ENCODE assay signal across 32 cellular contexts in the genomic region with DNA sequence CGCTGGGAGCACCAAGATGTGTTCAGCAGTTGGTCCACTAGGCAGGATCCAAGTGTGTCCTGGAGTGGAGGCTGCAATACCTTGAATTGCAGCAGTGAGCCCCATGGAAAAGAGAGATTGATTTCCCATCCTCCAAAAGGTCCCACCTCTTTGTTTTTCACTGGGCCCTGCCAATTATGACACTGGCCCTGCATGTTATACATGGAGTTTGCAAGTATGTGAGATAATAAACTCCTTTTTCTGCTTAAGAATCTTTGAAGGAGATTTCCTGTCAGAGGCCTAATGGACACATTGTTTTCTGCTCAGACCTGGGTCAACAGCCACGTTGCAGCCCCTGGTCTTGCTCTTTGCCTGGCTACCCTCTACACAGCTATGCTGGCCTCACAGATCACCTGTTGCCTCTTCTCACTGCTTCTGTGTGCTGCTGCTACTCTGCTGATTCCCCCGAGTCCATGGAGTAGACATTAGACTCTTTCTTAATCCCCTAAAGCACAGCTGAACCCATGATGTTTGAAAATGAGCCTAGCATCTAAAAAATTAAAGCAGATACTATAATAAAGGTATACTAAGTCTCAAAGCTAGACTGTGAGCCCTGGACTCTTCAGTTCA.
"Had no signal": no experiment of that assay in that cellular context is flagged by ENCODE, and none has a peak within 500 bp of the region (broad histone marks: within the 10 kb centered on the region; RNA-seq: fewer than 3 reads in every experiment).

No MANE protein-coding gene starts in this region.

- H3K27me3 ChIP-seq: ascending aorta, cardiac muscle cell had no signal

- H3K4me1 Mint-ChIP-seq: activated B cell treated with CpG ODN at 0.5 μM for 24 hours; activated CD4-positive, alpha-beta T cell treated with anti-CD3 and anti-CD28 coated beads, Interleukin-2, amount 10 ng/mL, durations not matched to agents 24 days and 14 days; activated naive CD4-positive, alpha-beta T cell treated with anti-CD3 and anti-CD28 coated beads, Interleukin-2, amount 10 ng/mL, durations not matched to agents 7 days and 5 days; activated naive CD4-positive, alpha-beta T cell treated with anti-CD3 and anti-CD28 coated beads, Interleukin-2, amount 50 U/mL, for 24 hours; activated naive CD8-positive, alpha-beta T cell treated with anti-CD3 and anti-CD28 coated beads, Interleukin-2, amount 10 ng/mL, durations not matched to agents 7 days and 5 days; activated naive CD8-positive, alpha-beta T cell treated with anti-CD3 and anti-CD28 coated beads, Interleukin-2, amount 50 U/mL, for 24 hours; brain; central memory CD8-positive, alpha-beta T cell; T-cell; T-helper 17 cell had no signal

- H3K36me3 ChIP-seq: ascending aorta, cardiac muscle cell had no signal

- H3K4me1 ChIP-seq: ascending aorta had no signal

- H3K27me3 Mint-ChIP-seq: activated B cell treated with CpG ODN at 0.5 μM for 24 hours; activated CD4-positive, alpha-beta memory T cell treated with anti-CD3 and anti-CD28 coated beads for 36 hours; activated CD4-positive, alpha-beta T cell treated with anti-CD3 and anti-CD28 coated beads, Interleukin-2, amount 10 ng/mL, durations not matched to agents 24 days and 14 days; activated CD8-positive, alpha-beta T cell treated with anti-CD3 and anti-CD28 coated beads for 36 hours; activated naive CD4-positive, alpha-beta T cell treated with anti-CD3 and anti-CD28 coated beads, Interleukin-2, amount 10 ng/mL, durations not matched to agents 7 days and 5 days; activated naive CD4-positive, alpha-beta T cell treated with anti-CD3 and anti-CD28 coated beads, Interleukin-2, amount 50 U/mL, for 24 hours; activated naive CD8-positive, alpha-beta T cell; activated naive CD8-positive, alpha-beta T cell treated with anti-CD3 and anti-CD28 coated beads, Interleukin-2, amount 10 ng/mL, durations not matched to agents 7 days and 5 days; activated naive CD8-positive, alpha-beta T cell treated with anti-CD3 and anti-CD28 coated beads, Interleukin-2, amount 50 U/mL, for 24 hours; brain; central memory CD8-positive, alpha-beta T cell; T-cell; T-helper 17 cell had no signal

- ATAC-seq: activated CD8-positive, alpha-beta T cell treated with anti-CD3 and anti-CD28 coated beads for 36 hours; activated naive CD8-positive, alpha-beta T cell treated with anti-CD3 and anti-CD28 coated beads, Interleukin-2, amount 50 U/mL, for 24 hours; activated T-cell treated with anti-CD3 and anti-CD28 coated beads, Interleukin-2, amount 50 U/mL, for 4 hours; T-cell; T-helper 17 cell had no signal

- DNase-seq: activated B cell treated with CpG ODN at 0.5 μM for 24 hours; activated CD4-positive, alpha-beta memory T cell treated with anti-CD3 and anti-CD28 coated beads for 36 hours; activated CD4-positive, alpha-beta T cell treated with anti-CD3 and anti-CD28 coated beads for 4 hours; activated CD4-positive, alpha-beta T cell treated with anti-CD3 and anti-CD28 coated beads, Interleukin-2, amount 10 ng/mL, durations not matched to agents 24 days and 14 days; activated CD4-positive, alpha-beta T cell treated with anti-CD3 and anti-CD28 coated beads, Interleukin-2, amount 50 U/mL, for 1 hour; activated CD4-positive, alpha-beta T cell treated with anti-CD3 and anti-CD28 coated beads, Interleukin-2, amount 50 U/mL, for 4 hours; activated CD4-positive, CD25-positive, alpha-beta regulatory T cell treated with anti-CD3 and anti-CD28 coated beads, Interleukin-2, amount 50 U/mL, for 72 hours; activated CD8-positive, alpha-beta memory T cell treated with anti-CD3 and anti-CD28 coated beads, Interleukin-2, amount 50 U/mL, for 4 hours; activated CD8-positive, alpha-beta T cell treated with anti-CD3 and anti-CD28 coated beads for 36 hours; activated effector memory CD4-positive, alpha-beta T cell treated with Interleukin-2 at 50 U/mL for 16 hours; activated gamma-delta T cell; activated naive CD4-positive, alpha-beta T cell treated with anti-CD3 and anti-CD28 coated beads, Interleukin-2, amount 10 ng/mL, durations not matched to agents 7 days and 5 days; activated naive CD4-positive, alpha-beta T cell treated with Interleukin-2 at 50 U/mL for 16 hours; activated naive CD8-positive, alpha-beta T cell treated with anti-CD3 and anti-CD28 coated beads, Interleukin-2, amount 10 ng/mL, durations not matched to agents 7 days and 5 days; activated naive CD8-positive, alpha-beta T cell treated with anti-CD3 and anti-CD28 coated beads, Interleukin-2, amount 50 U/mL, for 24 hours; activated T-cell treated with anti-CD3 and anti-CD28 coated beads for 4 hours; activated T-cell treated with anti-CD3 and anti-CD28 coated beads, Interleukin-2, amount 50 U/mL, for 1 hour; activated T-cell treated with anti-CD3 and anti-CD28 coated beads, Interleukin-2, amount 50 U/mL, for 4 hours; amygdala; anterior cingulate cortex; caudate nucleus; cerebellar nuclear complex; T-cell; T-helper 17 cell had no signal

- H3K4me3 Mint-ChIP-seq: activated B cell treated with CpG ODN at 0.5 μM for 24 hours; activated CD4-positive, alpha-beta memory T cell treated with anti-CD3 and anti-CD28 coated beads for 36 hours; activated CD4-positive, alpha-beta T cell treated with anti-CD3 and anti-CD28 coated beads, Interleukin-2, amount 10 ng/mL, durations not matched to agents 24 days and 14 days; activated CD8-positive, alpha-beta T cell treated with anti-CD3 and anti-CD28 coated beads for 36 hours; activated naive CD4-positive, alpha-beta T cell treated with anti-CD3 and anti-CD28 coated beads, Interleukin-2, amount 10 ng/mL, durations not matched to agents 7 days and 5 days; activated naive CD4-positive, alpha-beta T cell treated with anti-CD3 and anti-CD28 coated beads, Interleukin-2, amount 50 U/mL, for 24 hours; activated naive CD8-positive, alpha-beta T cell; activated naive CD8-positive, alpha-beta T cell treated with anti-CD3 and anti-CD28 coated beads, Interleukin-2, amount 10 ng/mL, durations not matched to agents 7 days and 5 days; activated naive CD8-positive, alpha-beta T cell treated with anti-CD3 and anti-CD28 coated beads, Interleukin-2, amount 50 U/mL, for 24 hours; activated T-cell treated with anti-CD3 and anti-CD28 coated beads, Interleukin-2, amount 50 U/mL, for 4 hours; brain; central memory CD8-positive, alpha-beta T cell; T-cell; T-helper 17 cell had no signal

- H3K9me3 Mint-ChIP-seq: activated B cell treated with CpG ODN at 0.5 μM for 24 hours had no signal

- H3K9me3 ChIP-seq: ascending aorta had no signal

- H3K27ac ChIP-seq: ascending aorta, cardiac muscle cell, VCaP had no signal

- H3K36me3 Mint-ChIP-seq: activated CD4-positive, alpha-beta memory T cell treated with anti-CD3 and anti-CD28 coated beads for 36 hours; activated naive CD4-positive, alpha-beta T cell treated with anti-CD3 and anti-CD28 coated beads, Interleukin-2, amount 10 ng/mL, durations not matched to agents 7 days and 5 days; activated naive CD4-positive, alpha-beta T cell treated with anti-CD3 and anti-CD28 coated beads, Interleukin-2, amount 50 U/mL, for 24 hours; activated naive CD8-positive, alpha-beta T cell; activated naive CD8-positive, alpha-beta T cell treated with anti-CD3 and anti-CD28 coated beads, Interleukin-2, amount 10 ng/mL, durations not matched to agents 7 days and 5 days; brain; T-cell had no signal

- H3K27ac Mint-ChIP-seq: activated B cell treated with CpG ODN at 0.5 μM for 24 hours; activated CD4-positive, alpha-beta memory T cell treated with anti-CD3 and anti-CD28 coated beads for 36 hours; activated CD4-positive, alpha-beta T cell treated with anti-CD3 and anti-CD28 coated beads, Interleukin-2, amount 10 ng/mL, durations not matched to agents 24 days and 14 days; activated CD8-positive, alpha-beta T cell treated with anti-CD3 and anti-CD28 coated beads for 36 hours; activated naive CD4-positive, alpha-beta T cell treated with anti-CD3 and anti-CD28 coated beads, Interleukin-2, amount 10 ng/mL, durations not matched to agents 7 days and 5 days; activated naive CD4-positive, alpha-beta T cell treated with anti-CD3 and anti-CD28 coated beads, Interleukin-2, amount 50 U/mL, for 24 hours; activated naive CD8-positive, alpha-beta T cell; activated naive CD8-positive, alpha-beta T cell treated with anti-CD3 and anti-CD28 coated beads, Interleukin-2, amount 10 ng/mL, durations not matched to agents 7 days and 5 days; activated naive CD8-positive, alpha-beta T cell treated with anti-CD3 and anti-CD28 coated beads, Interleukin-2, amount 50 U/mL, for 24 hours; activated T-helper 2 cell treated with anti-CD3 and anti-CD28 coated beads, Interferon-gamma antibody, Interleukin-2, Interleukin-4, amounts not matched to agents 10 μg/mL and 5 μg/mL and 100 μg/mL, durations not matched to agents 14 hours and 24 hours and 36 hours; brain; T-cell; T-helper 17 cell had no signal

- H3K4me3 ChIP-seq: ascending aorta, cardiac muscle cell had no signal
